Comparison of ENCODE assay signal across 24 cellular contexts in the genomic region with DNA sequence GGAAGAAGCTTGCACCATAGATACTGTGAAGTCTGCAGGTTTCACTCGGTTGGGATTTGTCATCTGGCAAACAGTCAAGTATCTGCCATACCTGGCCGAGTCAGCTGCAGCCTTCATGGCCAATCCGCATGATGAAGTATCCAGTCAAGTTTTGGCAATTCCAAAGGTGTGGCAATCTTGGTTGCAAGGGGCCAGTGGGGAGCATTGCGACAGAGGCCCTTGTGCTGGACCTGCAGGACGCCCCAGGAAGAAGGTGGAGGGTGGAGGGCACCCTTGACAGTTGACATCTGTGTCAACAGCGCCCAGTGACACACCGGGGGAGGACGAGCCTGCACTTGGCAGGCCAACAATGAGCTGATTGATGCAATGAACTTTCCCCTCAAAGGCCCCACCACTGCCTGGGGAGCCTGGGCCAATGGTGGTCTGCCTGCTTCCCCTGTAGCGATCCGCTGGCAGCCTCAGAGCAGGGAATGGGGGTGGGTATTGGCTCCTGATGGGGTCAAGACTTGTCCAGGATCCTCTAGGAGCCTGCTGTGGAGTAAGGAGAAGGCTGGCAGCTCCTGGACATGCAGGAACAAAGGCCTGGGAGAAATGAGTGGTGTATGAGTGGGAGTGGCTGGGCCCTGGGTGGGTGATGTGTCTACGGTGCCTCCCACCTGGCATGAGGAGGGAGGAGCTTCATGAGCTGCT.
DNase-seq lines count a peak whose midpoint lies in the region; ATAC-seq, FAIRE-seq and TF ChIP-seq lines count a peak whose summit lies in the region.
"Had no signal": no experiment of that assay in that cellular context is flagged by ENCODE, and none has a peak within 500 bp of the region (broad histone marks: within the 10 kb centered on the region; RNA-seq: fewer than 3 reads in every experiment).

No MANE protein-coding gene starts in this region.

- no peaks in the 10 kb centered on the region for H4K20me1 ChIP-seq in HepG2 (ENCODE audit: insufficient read depth, low read length)

- TF ChIP-seq CTCF in HepG2 (CRISPR knock-in tag; IDR thresholded peaks at IDR 0.05) (peak; percentile 24; the same call in 1 of the 2 replicates), right lobe of liver (IDR thresholded peaks at IDR 0.05) (no peak), RWPE1 (conservative IDR thresholded peaks at IDR 0.05; ENCODE audit: low read depth) (no peak), spleen (IDR thresholded peaks at IDR 0.05 in 8 of 11, conservative IDR thresholded peaks at IDR 0.05 in 3 of 11) (no peak)

- H3K27me3 ChIP-seq in HepG2 (ENCODE audit: control insufficient read depth in 1 of 2, insufficient read depth in 2 of 2, low read length in 2 of 2) (no peaks in the 10 kb centered on the region), right lobe of liver (no peaks in the 10 kb centered on the region), spleen (replicated peaks in 1 of 7) (peaks cover 0 to 9% (median 0%) of the 10 kb centered on the region in 7 donors)

- 0 out of 2 replicates have a peak, but pooled peaks have one; percentile 36 for TF ChIP-seq RAD21 in HepG2 (CRISPR knock-in tag; IDR thresholded peaks at IDR 0.05)

- CTCF ChIA-PET in HepG2 (lab: Yijun Ruan, JAX; ENCODE audit: low intra/inter-chr PET ratio, low total read pairs), result no interaction called here
- CTCF ChIA-PET in RWPE1 (lab: Yijun Ruan, JAX), result interaction anchor here (0.7 kb wide), 1 partner anchor 109 kb away, joined by 3 read pairs; no protein-coding TSS in a partner anchor

- POLR2A ChIA-PET in HepG2 (lab: Yijun Ruan, JAX) (interaction anchor here (0.8 to 2.7 kb wide), 20 partner anchors 9 to 283 kb away, joined by 3 to 24 read pairs (median 6); partner anchors contain the start of genes PCBD2 and TXNDC15), RWPE1 (lab: Yijun Ruan, JAX; ENCODE audit: low non-redundant PET) (no interaction called here)

- no peaks in the 10 kb centered on the region for H3K79me2 ChIP-seq in HepG2 (ENCODE audit: insufficient read depth, low read length)

- FAIRE-seq in HepG2 (lab: Jason Lieb, UNC), result peak; percentile 95
- FAIRE-seq: H54, kidney, small intestine had no signal

- WGBS in HepG2 (ENCODE audit: low lambda C conversion rate), result 3% methylated on average over 6 of the region's 11 CpGs
- 69% methylated on average over 2 of the region's 11 CpGs for WGBS in right lobe of liver (ENCODE audit: insufficient coverage, low coverage, low lambda C conversion rate, missing lambda C conversion rate)
- WGBS in spleen, 5 donors, result 54 to 82% (median 70%) methylated on average over 10 to 11 of the region's 11 CpGs

- H3K36me3 ChIP-seq in HepG2 (replicated peaks in 1 of 2; ENCODE audit: control insufficient read depth in 1 of 2, insufficient read depth in 2 of 2, low read length in 2 of 2) (no peaks in the 10 kb centered on the region), right lobe of liver (no peaks in the 10 kb centered on the region), spleen (no peaks in the 10 kb centered on the region)
- H3K36me3 ChIP-seq: BE2C, brain microvascular endothelial cell had no signal

- intact Hi-C loops in HepG2 (cut with micrococcal nuclease; ENCODE audit: unreplicated experiment) (loop anchor here (1.0 to 2.0 kb wide), 2 partner anchors 34 to 125 kb away; no protein-coding TSS in a partner anchor), right lobe of liver (cut with DNase I) (no loop called here), sciatic nerve (cut with DNase I) (no loop called here), spleen (cut with DNase I; ENCODE audit: low total_unique reads) (no loop called here)

- H3K27ac ChIP-seq in HepG2 (ENCODE audit: extremely low read length, insufficient read depth, low read length), result peak overlapping the region; percentile 97
- no peak overlapping the region for H3K27ac ChIP-seq in right lobe of liver
- peak overlapping the region; percentile 90 for H3K27ac ChIP-seq in RWPE1
- no peak overlapping the region for H3K27ac ChIP-seq in spleen
- H3K27ac ChIP-seq: brain microvascular endothelial cell had no signal

- BruUV-seq in HepG2 (replicated peaks; lab: Mats Ljungman, UMichigan), result TSS peak; percentile 83

- DNase-seq in HepG2 (ENCODE audit: low spot score), result peak; percentile 98
- no peak for DNase-seq in right lobe of liver
- peak; percentile 91 for DNase-seq in RWPE1 (ENCODE audit: low spot score)
- DNase-seq in sciatic nerve (ENCODE audit: low spot score), result no peak
- DNase-seq in NCI-H128 (lab: John Stamatoyannopoulos, UW; ENCODE audit: unreplicated experiment), result no peak
- no peak for DNase-seq in RKO (ENCODE audit: low spot score)
- DNase-seq in spleen, result no peak
- DNase-seq: activated CD4-positive, alpha-beta T cell treated with anti-CD3 and anti-CD28 coated beads for 4 hours; activated naive CD4-positive, alpha-beta T cell treated with anti-CD3 and anti-CD28 coated beads for 36 hours; activated T-cell treated with anti-CD3 and anti-CD28 coated beads, Interleukin-2, amount 50 U/mL, for 24 hours; BE2C; brain microvascular endothelial cell; DND-41; effector memory CD8-positive, alpha-beta T cell; kidney; NCI-H2171 treated with DMSO at 0.1 percent for 48 hours; NCI-H526; small intestine; stimulated activated CD4-positive, alpha-beta T cell treated with anti-CD3 and anti-CD28 coated beads, Interleukin-2, amount 100 ng/mL, for 24 hours; substantia nigra; T-helper 2 cell had no signal

- peak overlapping the region; percentile 24 to 68 (median 25); a peak in 5 of 6 replicates for H3K4me3 ChIP-seq in HepG2 (replicated peaks in 1 of 3; ENCODE audit: insufficient read depth in 1 of 3, low read depth in 2 of 3, low read length in 3 of 3)
- no peak overlapping the region for H3K4me3 ChIP-seq in right lobe of liver
- no peak overlapping the region for H3K4me3 ChIP-seq in spleen

- H3K9me3 ChIP-seq in HepG2 (ENCODE audit: low read length) (no peaks in the 10 kb centered on the region), right lobe of liver (peaks cover 0 to 5% (median 0%) of the 10 kb centered on the region in 4 donors), spleen (peaks cover 0 to 39% (median 37%) of the 10 kb centered on the region in 8 donors)
- H3K9me3 ChIP-seq: BE2C had no signal

- TF ChIP-seq EP300 in HepG2 (IDR thresholded peaks at IDR 0.05; ENCODE audit: low read depth in 2 of 2, low read length in 2 of 2), result peak; percentile 91 to 97
- peak; percentile 97 for TF ChIP-seq EP300 in HepG2 (CRISPR knock-in tag; IDR thresholded peaks at IDR 0.05; ENCODE audit: borderline replicate concordance)

- H3K4me1 ChIP-seq in HepG2 (ENCODE audit: insufficient read depth, low read length) (peaks cover 79% of the 10 kb centered on the region), right lobe of liver (no peaks in the 10 kb centered on the region), spleen (no peaks in the 10 kb centered on the region)
- H3K4me1 ChIP-seq: BE2C had no signal

- peak overlapping the region; percentile 84 for H3K4me2 ChIP-seq in HepG2 (ENCODE audit: low read depth, low read length)

- ATAC-seq in HepG2, result peak; percentile 95
- ATAC-seq in right lobe of liver, result no peak
- peak; percentile 84 for ATAC-seq in esophagus mucosa
- no peak for ATAC-seq in sciatic nerve
- ATAC-seq: effector memory CD8-positive, alpha-beta T cell; SK-N-SH treated with all-trans-retinoic acid at 6 μM for 48 hours had no signal

- in situ Hi-C loops in HepG2 (cut with HindIII; ENCODE audit: extremely low pct_ligation_motif_present, low pct_unique_long_range_greater_than_20kb), result no loop called here

- no peak overlapping the region for H2AFZ ChIP-seq in HepG2 (ENCODE audit: low read length)

- peak; percentile 51 to 83 for TF ChIP-seq POLR2A in HepG2 (IDR thresholded peaks at IDR 0.05; ENCODE audit: insufficient read depth in 1 of 2, low read depth in 2 of 2, low read length in 2 of 2)
- TF ChIP-seq POLR2A in right lobe of liver (IDR thresholded peaks at IDR 0.05), result no peak
- no peak for TF ChIP-seq POLR2A in spleen (IDR thresholded peaks at IDR 0.05)

- peak overlapping the region; percentile 73 for H3K9ac ChIP-seq in HepG2 (ENCODE audit: insufficient read depth, low read depth, low read length)

TF ChIP-seq in HepG2, 621 proteins besides CTCF, POLR2A, EP300 and RAD21 (continues in another document):
- TF ChIP-seq, protein P1, sequence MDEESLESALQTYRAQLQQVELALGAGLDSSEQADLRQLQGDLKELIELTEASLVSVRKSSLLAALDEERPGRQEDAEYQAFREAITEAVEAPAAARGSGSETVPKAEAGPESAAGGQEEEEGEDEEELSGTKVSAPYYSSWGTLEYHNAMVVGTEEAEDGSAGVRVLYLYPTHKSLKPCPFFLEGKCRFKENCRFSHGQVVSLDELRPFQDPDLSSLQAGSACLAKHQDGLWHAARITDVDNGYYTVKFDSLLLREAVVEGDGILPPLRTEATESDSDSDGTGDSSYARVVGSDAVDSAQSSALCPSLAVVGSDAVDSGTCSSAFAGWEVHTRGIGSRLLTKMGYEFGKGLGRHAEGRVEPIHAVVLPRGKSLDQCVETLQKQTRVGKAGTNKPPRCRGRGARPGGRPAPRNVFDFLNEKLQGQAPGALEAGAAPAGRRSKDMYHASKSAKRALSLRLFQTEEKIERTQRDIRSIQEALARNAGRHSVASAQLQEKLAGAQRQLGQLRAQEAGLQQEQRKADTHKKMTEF (CRISPR knock-in tag; IDR thresholded peaks at IDR 0.05), result peak; percentile 90
- TF ChIP-seq REPIN1 (CRISPR knock-in tag; IDR thresholded peaks at IDR 0.05; ENCODE audit: borderline replicate concordance, low read depth) (peak; percentile 96), CENPBD1 (CRISPR knock-in tag; IDR thresholded peaks at IDR 0.05; ENCODE audit: borderline replicate concordance, low read depth) (no peak), ZNF34 (CRISPR knock-in tag; IDR thresholded peaks at IDR 0.05; ENCODE audit: borderline replicate concordance) (peak; percentile 66; the same call in 1 of the 2 replicates)

Comparison
In these comparisons a context has a peak if more than half of its experiments do, and no peak if none do; other contexts are left out.
1. ATAC-seq: peak in HepG2 (single experiment) and esophagus mucosa (single experiment); none in right lobe of liver (0 of 4) and sciatic nerve (single experiment).
2. DNase-seq: peak in HepG2 (single experiment) and RWPE1 (single experiment); none in right lobe of liver (0 of 3), sciatic nerve (single experiment), NCI-H128 (single experiment), RKO (single experiment) and spleen (single experiment).
3. H3K27ac ChIP-seq: peak in HepG2 (single experiment) and RWPE1 (single experiment); none in right lobe of liver (0 of 3) and spleen (0 of 8).
4. H3K4me3 ChIP-seq: peak in HepG2 (3 of 3); none in right lobe of liver (0 of 3) and spleen (0 of 8).
5. POLR2A ChIP-seq: peak in HepG2 (2 of 2); none in right lobe of liver (single experiment) and spleen (0 of 3).